8 cellular contexts compared by ENCODE assay signal in genomic region chr2:158967731-158968395, GRCh38. TPM values are rescaled to one million over a fixed set of nuclear protein-coding genes. Genes with fewer than 3 reads are reported as not detected.
A peak's percentile ranks its signal among the peaks of the same experiment; 100 is the strongest.
DNase-seq lines count a peak whose midpoint lies in the region; ATAC-seq and TF ChIP-seq lines count a peak whose summit lies in the region.

No MANE protein-coding gene starts in this region.

- H3K4me1 ChIP-seq in BE2C (no peaks in the 10 kb centered on the region), HAP-1 (peaks cover 35% of the 10 kb centered on the region), esophagus squamous epithelium (peaks cover 5 to 48% (median 25%) of the 10 kb centered on the region in 3 donors), muscle layer of duodenum (ENCODE audit: control insufficient read depth in 1 of 2, insufficient read depth in 2 of 2, low read length in 2 of 2) (peaks cover 5 to 6% of the 10 kb centered on the region in 2 donors)

- WGBS in esophagus squamous epithelium, 2 donors: 3 to 13% methylated on average over 9 to 25 of the region's 31 CpGs

- H3K27ac ChIP-seq in esophagus squamous epithelium (peak overlapping the region; percentile 89 to 93 (median 90)), muscle layer of duodenum (ENCODE audit: low read length) (peak overlapping the region; percentile 86)

- peak; percentile 57 for ATAC-seq in SK-N-SH treated with all-trans-retinoic acid at 6 μM for 48 hours

- no peaks in the 10 kb centered on the region for H3K27me3 ChIP-seq in BE2C
- peaks cover 5% of the 10 kb centered on the region for H3K27me3 ChIP-seq in HAP-1 (ENCODE audit: low read depth)
- H3K27me3 ChIP-seq in esophagus squamous epithelium: peaks cover 0 to 8% (median 0%) of the 10 kb centered on the region in 4 donors
- H3K27me3 ChIP-seq in muscle layer of duodenum (ENCODE audit: low read depth, low read length): no peaks in the 10 kb centered on the region

- peak overlapping the region; percentile 86 for H3K4me3 ChIP-seq in BE2C (ENCODE audit: low read depth, low read length)
- peak overlapping the region; percentile 67 for H3K4me3 ChIP-seq in HAP-1
- H3K4me3 ChIP-seq in esophagus squamous epithelium: peak overlapping the region; percentile 64 to 79 (median 75)
- H3K4me3 ChIP-seq in muscle layer of duodenum (ENCODE audit: low read depth in 1 of 2, low read length in 2 of 2): peak overlapping the region; percentile 83 to 87

- no peak for TF ChIP-seq CTCF in BE2C (IDR thresholded peaks at IDR 0.05; ENCODE audit: low read depth, low read length)
- TF ChIP-seq CTCF in esophagus squamous epithelium (IDR thresholded peaks at IDR 0.05): no peak

- peak; percentile 55 for DNase-seq in BE2C
- DNase-seq in HAP-1 (ENCODE audit: low spot score in 2 of 2): peak in 1 of 2 experiments; percentile 74
- no peak for DNase-seq in esophagus squamous epithelium (lab: John Stamatoyannopoulos, UW)
- DNase-seq in HK-2 (ENCODE audit: unreplicated experiment): no peak
- DNase-seq in NCI-H1436 (lab: John Stamatoyannopoulos, UW): no peak
- no peak for DNase-seq in NOMO-1 (lab: John Stamatoyannopoulos, UW; ENCODE audit: unreplicated experiment in 2 of 2)

- in situ Hi-C loops in HAP-1 (cut with MboI; ENCODE audit: low sequenced_read_pairs): no loop called here

- H3K9me3 ChIP-seq in BE2C (no peaks in the 10 kb centered on the region), HAP-1 (no peaks in the 10 kb centered on the region), esophagus squamous epithelium (no peaks in the 10 kb centered on the region), muscle layer of duodenum (ENCODE audit: control insufficient read depth in 1 of 2, low read length in 2 of 2) (no peaks in the 10 kb centered on the region)

- intact Hi-C loops in esophagus squamous epithelium (cut with DNase I): no loop called here

- H3K36me3 ChIP-seq in BE2C (no peaks in the 10 kb centered on the region), HAP-1 (replicated peaks) (no peaks in the 10 kb centered on the region), esophagus squamous epithelium (no peaks in the 10 kb centered on the region), muscle layer of duodenum (ENCODE audit: control insufficient read depth in 1 of 2, insufficient read depth in 2 of 2, low read length in 2 of 2) (no peaks in the 10 kb centered on the region)

- no peak for TF ChIP-seq POLR2A in esophagus squamous epithelium (IDR thresholded peaks at IDR 0.05)

TF ChIP-seq in SK-N-SH treated with all-trans-retinoic acid at 6 μM for 48 hours, 23 proteins besides CTCF, POLR2A, EP300 and RAD21:
- peak; percentile 48; the same call in 1 of the 2 replicates for TF ChIP-seq TCF4 (CRISPR knock-in tag; IDR thresholded peaks at IDR 0.05; ENCODE audit: borderline replicate concordance)
- TF ChIP-seq RARB (CRISPR knock-in tag; IDR thresholded peaks at IDR 0.05): no peak
- TF ChIP-seq TSHZ2 (CRISPR knock-in tag; IDR thresholded peaks at IDR 0.05): 0 out of 2 replicates have a peak, but pooled peaks have one; percentile 60
- no peak for TF ChIP-seq ISL1 (CRISPR knock-in tag; IDR thresholded peaks at IDR 0.05)
- TF ChIP-seq ZNF8 (CRISPR knock-in tag; IDR thresholded peaks at IDR 0.05): no peak
- TF ChIP-seq GLIS3 (CRISPR knock-in tag; IDR thresholded peaks at IDR 0.05): no peak
- no peak for TF ChIP-seq ZNF70 (CRISPR knock-in tag; IDR thresholded peaks at IDR 0.05)
- TF ChIP-seq CSRNP3 (CRISPR knock-in tag; IDR thresholded peaks at IDR 0.05): no peak
- TF ChIP-seq SNAI2 (CRISPR knock-in tag; IDR thresholded peaks at IDR 0.05): no peak

RNA-seq across cellular contexts. Expression of gene TANC1, which starts 0.6 kb away (rescaled TPM):
- polyA plus RNA-seq in BE2C (2012; ENCODE audit: insufficient read depth, insufficient read length, low read depth): 11.5 TPM
- total RNA-seq in esophagus squamous epithelium: 10 to 100 TPM; 29.4 to 54.5 (median 42.2) TPM
